21 cellular contexts compared by ENCODE assay signal in the genomic region with DNA sequence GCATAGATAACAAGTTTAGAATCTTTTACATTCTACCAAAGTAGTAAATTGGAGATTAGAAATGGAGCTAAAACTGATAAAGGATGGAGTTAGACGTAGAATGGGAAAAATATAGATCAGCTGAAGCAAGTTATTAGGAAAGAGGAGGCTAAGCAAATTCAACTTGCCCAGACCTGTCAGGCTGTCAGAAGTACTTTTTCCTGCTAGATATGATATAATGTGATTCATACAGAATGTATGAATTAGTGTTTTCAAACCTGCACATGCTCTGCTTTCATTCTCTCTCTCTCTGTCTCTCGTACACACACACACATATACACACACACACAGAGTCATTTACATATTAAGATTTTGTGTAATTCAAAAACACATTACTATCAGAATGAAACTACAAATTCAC.
"Had no signal": no experiment of that assay in that cellular context is flagged by ENCODE, and none has a peak within 500 bp of the region (broad histone marks: within the 10 kb centered on the region; RNA-seq: fewer than 3 reads in every experiment).

No MANE protein-coding gene starts in this region.

- H3K27ac Mint-ChIP-seq: dendritic cell treated with granulocyte-macrophage colony-stimulating factor and Interleukin-4, amounts not matched to agents 40 ng/mL and 50 ng/mL, for 4 days; naive thymus-derived CD4-positive, alpha-beta T cell; nephron progenitor cell had no signal

- ATAC-seq: gastroesophageal sphincter; left cardiac atrium; naive thymus-derived CD4-positive, alpha-beta T cell; stimulated activated naive CD8-positive, alpha-beta T cell treated with anti-CD3 and anti-CD28 coated beads, Interleukin-15, Interleukin-2, amounts not matched to agents 100 U/mL and 50 U/mL, for 24 hours had no signal

- H3K27ac ChIP-seq: esophagus muscularis mucosa, gastroesophageal sphincter, left ventricle myocardium inferior, neutrophil, tibial artery, upper lobe of left lung, uterus had no signal

- FAIRE-seq: colon, endothelial cell of umbilical vein, small intestine had no signal

- H3K36me3 Mint-ChIP-seq: naive thymus-derived CD4-positive, alpha-beta T cell had no signal

- H3K27me3 Mint-ChIP-seq: dendritic cell treated with granulocyte-macrophage colony-stimulating factor and Interleukin-4, amounts not matched to agents 40 ng/mL and 50 ng/mL, for 4 days; naive thymus-derived CD4-positive, alpha-beta T cell had no signal

- DNase-seq: cerebellar nuclear complex; glutamatergic neuron; kidney; left cardiac atrium; left ventricle myocardium inferior; mesendoderm; naive thymus-derived CD4-positive, alpha-beta T cell; nephron progenitor cell; posterior cingulate gyrus; small intestine; stimulated activated CD4-positive, alpha-beta T cell treated with anti-CD3 and anti-CD28 coated beads, Interleukin-2, amount 100 ng/mL, for 48 hours; stimulated activated naive CD8-positive, alpha-beta T cell treated with anti-CD3 and anti-CD28 coated beads, Interleukin-15, Interleukin-2, amounts not matched to agents 100 U/mL and 50 U/mL, for 24 hours; tibial artery; upper lobe of left lung; uterus had no signal

- H3K4me3 Mint-ChIP-seq: dendritic cell treated with granulocyte-macrophage colony-stimulating factor and Interleukin-4, amounts not matched to agents 40 ng/mL and 50 ng/mL, for 4 days; naive thymus-derived CD4-positive, alpha-beta T cell; nephron progenitor cell had no signal
